29 cellular contexts compared by ENCODE assay signal in genomic region chr3:11543948-11544387, GRCh38.
DNase-seq lines count a peak whose midpoint lies in the region; ATAC-seq, FAIRE-seq and TF ChIP-seq lines count a peak whose summit lies in the region.
"Had no signal": no experiment of that assay in that cellular context is flagged by ENCODE, and none has a peak within 500 bp of the region (broad histone marks: within the 10 kb centered on the region; RNA-seq: fewer than 3 reads in every experiment).

No MANE protein-coding gene starts in this region.

- no peak overlapping the region for H3K4me2 ChIP-seq in H1 (ENCODE audit: insufficient read depth in 1 of 2, low read depth in 2 of 2, low read length in 2 of 2)
- H3K4me2 ChIP-seq in SK-N-SH, result no peak overlapping the region

- POLR2A ChIA-PET in H1 (lab: Charles Lee; ENCODE audit: partially characterized antibody) (no interaction called here), SK-N-SH (lab: Yijun Ruan, JAX) (no interaction called here)

- H3K4me1 ChIP-seq in cardiac muscle cell (ENCODE audit: low read depth), result peaks cover 21% of the 10 kb centered on the region
- peaks cover 0 to 4% (median 0%) of the 10 kb centered on the region in 4 experiments; a peak in 2 of 7 replicates for H3K4me1 ChIP-seq in H1 (replicated peaks in 1 of 4; ENCODE audit: control insufficient read depth in 3 of 4, insufficient read depth in 4 of 4, low read length in 3 of 4)
- peaks cover 42% of the 10 kb centered on the region for H3K4me1 ChIP-seq in vagina
- H3K4me1 ChIP-seq in SK-N-SH (ENCODE audit: control insufficient read depth in 1 of 2, insufficient read depth in 2 of 2, low read depth in 1 of 2, low read length in 1 of 2), result peaks cover 4 to 18% of the 10 kb centered on the region in 2 experiments; a peak in 2 of 4 replicates

- no peaks in the 10 kb centered on the region for H3K27me3 Mint-ChIP-seq in osteocyte (ENCODE audit: unreplicated experiment)
- H3K27me3 Mint-ChIP-seq: activated CD4-positive, alpha-beta T cell treated with anti-CD3 and anti-CD28 coated beads for 36 hours; activated naive CD8-positive, alpha-beta T cell treated with anti-CD3 and anti-CD28 coated beads for 36 hours; naive thymus-derived CD4-positive, alpha-beta T cell; stimulated activated memory B cell treated with anti-CD40 and anti-IgM and Interleukin-4, amounts not matched to agents 10 μg/mL and 1 μg/mL and 100 μg/mL, for 72 hours had no signal

- peaks cover 37% of the 10 kb centered on the region for H3K4me1 Mint-ChIP-seq in osteocyte (ENCODE audit: unreplicated experiment)
- H3K4me1 Mint-ChIP-seq: activated naive CD8-positive, alpha-beta T cell treated with anti-CD3 and anti-CD28 coated beads for 36 hours had no signal

- no peak overlapping the region for H2BK5ac ChIP-seq in H1 (ENCODE audit: low read depth, low read length)

- H3K79me1 ChIP-seq in H1 (ENCODE audit: low read depth, low read length), result no peaks in the 10 kb centered on the region

- no peak overlapping the region for H4K91ac ChIP-seq in H1 (replicated peaks; ENCODE audit: insufficient read length, low read length)

- no peak overlapping the region for H4K5ac ChIP-seq in H1 (ENCODE audit: insufficient read length, low read depth, low read length)

- H2AK5ac ChIP-seq in H1 (ENCODE audit: low read depth, low read length), result no peak overlapping the region

- peak overlapping the region; percentile 69 for H3K27ac ChIP-seq in cardiac muscle cell
- no peak overlapping the region for H3K27ac ChIP-seq in H1 (ENCODE audit: low read depth, low read length)
- H3K27ac ChIP-seq in vagina, result peak overlapping the region; percentile 80
- H3K27ac ChIP-seq in SK-N-SH (ENCODE audit: low read depth in 2 of 2, low read length in 1 of 2), result no peak overlapping the region
- H3K27ac ChIP-seq: dorsolateral prefrontal cortex had no signal

- H3F3A ChIP-seq in SK-N-SH (replicated peaks; ENCODE audit: insufficient read depth), result peaks cover 5% of the 10 kb centered on the region

- ATAC-seq in Right ventricle myocardium superior (ENCODE audit: poor library complexity) (no peak), GM18517 (IDR thresholded peaks at IDR 0.05; ENCODE audit: unreplicated experiment) (no peak)
- ATAC-seq: activated CD4-positive, alpha-beta T cell treated with anti-CD3 and anti-CD28 coated beads for 36 hours; activated CD8-positive, alpha-beta T cell treated with anti-CD3 and anti-CD28 coated beads, Interleukin-2, amount 10 ng/mL, durations not matched to agents 7 days and 5 days; SK-N-SH treated with all-trans-retinoic acid at 6 μM for 48 hours; stimulated activated memory B cell treated with anti-CD40 and anti-IgM and Interleukin-4, amounts not matched to agents 10 μg/mL and 1 μg/mL and 100 μg/mL, for 72 hours had no signal

- no peak for TF ChIP-seq CTCF in cardiac muscle cell (IDR thresholded peaks at IDR 0.05; ENCODE audit: low read depth, low read length)
- no peak for TF ChIP-seq CTCF in H1 (IDR thresholded peaks at IDR 0.05; ENCODE audit: control extremely low read depth in 1 of 3, insufficient read depth in 1 of 3, low read depth in 1 of 3, low read length in 3 of 3)
- TF ChIP-seq CTCF in osteocyte (IDR thresholded peaks at IDR 0.05), result no peak
- no peak for TF ChIP-seq CTCF in vagina (IDR thresholded peaks at IDR 0.05)
- no peak for TF ChIP-seq CTCF in SK-N-SH (IDR thresholded peaks at IDR 0.05)

- no peaks in the 10 kb centered on the region for H3K27me3 ChIP-seq in cardiac muscle cell
- H3K27me3 ChIP-seq in H1 (replicated peaks in 1 of 4; ENCODE audit: control insufficient read depth in 3 of 4, extremely low read depth in 1 of 4, insufficient read depth in 3 of 4, low read length in 3 of 4), result no peaks in the 10 kb centered on the region
- no peaks in the 10 kb centered on the region for H3K27me3 ChIP-seq in vagina
- no peaks in the 10 kb centered on the region for H3K27me3 ChIP-seq in SK-N-SH (ENCODE audit: insufficient read depth)
- H3K27me3 ChIP-seq: dorsolateral prefrontal cortex, gastroesophageal sphincter, MG63, ovary, spleen had no signal

- no peak overlapping the region for H2BK12ac ChIP-seq in H1 (ENCODE audit: low read depth, low read length)

- H3K4me3 Mint-ChIP-seq in osteocyte (ENCODE audit: unreplicated experiment), result no peak overlapping the region
- H3K4me3 Mint-ChIP-seq: activated CD4-positive, alpha-beta T cell treated with anti-CD3 and anti-CD28 coated beads for 36 hours; activated CD8-positive, alpha-beta T cell treated with anti-CD3 and anti-CD28 coated beads, Interleukin-2, amount 10 ng/mL, durations not matched to agents 7 days and 5 days; activated naive CD8-positive, alpha-beta T cell treated with anti-CD3 and anti-CD28 coated beads for 36 hours; H9; mesothelial cell of epicardium; naive thymus-derived CD4-positive, alpha-beta T cell; stimulated activated memory B cell treated with anti-CD40 and anti-IgM and Interleukin-4, amounts not matched to agents 10 μg/mL and 1 μg/mL and 100 μg/mL, for 72 hours had no signal

- no peaks in the 10 kb centered on the region for H4K20me1 ChIP-seq in H1 (replicated peaks in 1 of 2; ENCODE audit: control insufficient read depth in 1 of 2, insufficient read depth in 2 of 2, low read length in 2 of 2)
- H4K20me1 ChIP-seq in SK-N-SH (ENCODE audit: insufficient read depth), result no peaks in the 10 kb centered on the region

- H3K9me2 ChIP-seq in SK-N-SH, result no peaks in the 10 kb centered on the region

- no peak overlapping the region for H2BK120ac ChIP-seq in H1 (replicated peaks; ENCODE audit: low read depth, low read length)

- TF ChIP-seq EP300 in H1 (IDR thresholded peaks at IDR 0.05; ENCODE audit: borderline replicate concordance in 1 of 2, low read depth in 2 of 2, low read length in 2 of 2), result no peak
- TF ChIP-seq EP300 in SK-N-SH (IDR thresholded peaks at IDR 0.05; ENCODE audit: borderline replicate concordance in 1 of 2, low read depth in 1 of 2, low read length in 1 of 2), result no peak

- no peaks in the 10 kb centered on the region for H3K36me3 ChIP-seq in cardiac muscle cell
- H3K36me3 ChIP-seq in H1 (ENCODE audit: control insufficient read depth in 2 of 4, insufficient read depth in 4 of 4, low read length in 3 of 4), result no peaks in the 10 kb centered on the region
- no peaks in the 10 kb centered on the region for H3K36me3 ChIP-seq in vagina
- peaks cover 0 to 10% of the 10 kb centered on the region in 2 experiments for H3K36me3 ChIP-seq in SK-N-SH (replicated peaks in 1 of 2; ENCODE audit: control insufficient read depth in 1 of 2, insufficient read depth in 2 of 2, low read length in 1 of 2)
- H3K36me3 ChIP-seq: gastroesophageal sphincter, MG63, ovary, spleen had no signal

- no peak overlapping the region for H2BK20ac ChIP-seq in H1 (ENCODE audit: low read length)

- TF ChIP-seq RAD21 in H1 (IDR thresholded peaks at IDR 0.05 in 1 of 2, conservative IDR thresholded peaks at IDR 0.05 in 1 of 2; ENCODE audit: low read depth in 2 of 2, low read length in 2 of 2) (no peak), SK-N-SH (IDR thresholded peaks at IDR 0.05; ENCODE audit: low read length) (no peak)

- no peak overlapping the region for H2AFZ ChIP-seq in H1 (ENCODE audit: low read length)
- H2AFZ ChIP-seq in SK-N-SH (ENCODE audit: low read depth), result no peak overlapping the region

- H3K36me3 Mint-ChIP-seq in osteocyte (ENCODE audit: unreplicated experiment), result peaks cover 3% of the 10 kb centered on the region

- no peak overlapping the region for H3K4me3 ChIP-seq in cardiac muscle cell
- H3K4me3 ChIP-seq in H1 (ENCODE audit: extremely low read depth in 1 of 4, insufficient read depth in 2 of 4, low read depth in 3 of 4, low read length in 4 of 4), result no peak overlapping the region
- H3K4me3 ChIP-seq in vagina, result no peak overlapping the region
- no peak overlapping the region for H3K4me3 ChIP-seq in SK-N-SH (ENCODE audit: low read depth in 2 of 2, low read length in 1 of 2)
- H3K4me3 ChIP-seq: dorsolateral prefrontal cortex, gastroesophageal sphincter, K562, MG63, ovary, spleen had no signal

- H3K27ac Mint-ChIP-seq in osteocyte (ENCODE audit: unreplicated experiment), result peak overlapping the region; percentile 52
- H3K27ac Mint-ChIP-seq: activated CD4-positive, alpha-beta T cell treated with anti-CD3 and anti-CD28 coated beads for 36 hours; activated CD8-positive, alpha-beta T cell treated with anti-CD3 and anti-CD28 coated beads, Interleukin-2, amount 10 ng/mL, durations not matched to agents 7 days and 5 days; activated naive CD8-positive, alpha-beta T cell treated with anti-CD3 and anti-CD28 coated beads for 36 hours; stimulated activated memory B cell treated with anti-CD40 and anti-IgM and Interleukin-4, amounts not matched to agents 10 μg/mL and 1 μg/mL and 100 μg/mL, for 72 hours had no signal

- no peak overlapping the region for H3K14ac ChIP-seq in H1 (ENCODE audit: insufficient read length)

- no peak overlapping the region for H4K8ac ChIP-seq in H1 (ENCODE audit: extremely low read depth, insufficient read depth, low read length)

- H3K23me2 ChIP-seq in H1 (ENCODE audit: low read depth, low read length), result no peaks in the 10 kb centered on the region

- DNase-seq in cardiac muscle cell (ENCODE audit: low read depth in 1 of 2, low spot score in 1 of 2), result no peak
- DNase-seq in Right ventricle myocardium superior, result no peak
- DNase-seq in H1 (ENCODE audit: low read depth in 1 of 2, low spot score in 2 of 2), result no peak
- DNase-seq in osteocyte (ENCODE audit: extremely low spot score, unreplicated experiment), result no peak
- no peak for DNase-seq in vagina (ENCODE audit: extremely low spot score in 2 of 2)
- no peak for DNase-seq in SK-N-SH
- DNase-seq in HK-2 (ENCODE audit: unreplicated experiment), result no peak
- DNase-seq: activated CD4-positive, alpha-beta T cell treated with anti-CD3 and anti-CD28 coated beads for 36 hours; activated CD8-positive, alpha-beta T cell treated with anti-CD3 and anti-CD28 coated beads, Interleukin-2, amount 10 ng/mL, durations not matched to agents 7 days and 5 days; activated effector memory CD4-positive, alpha-beta T cell treated with Interleukin-2 at 50 U/mL for 16 hours; activated naive CD8-positive, alpha-beta T cell treated with anti-CD3 and anti-CD28 coated beads for 36 hours; activated T-cell treated with anti-CD3 and anti-CD28 coated beads for 4 hours; H9; MG63; naive thymus-derived CD4-positive, alpha-beta T cell; NCI-H1417; NCI-H2029 treated with DMSO at 0.1 percent for 48 hours; NCI-H2227 treated with DMSO at 0.1 percent for 48 hours; NCI-H748 treated with DMSO at 0.1 percent for 48 hours; stimulated activated CD4-positive, alpha-beta T cell treated with anti-CD3 and anti-CD28 coated beads, Interleukin-4, amount 100 ng/mL, for 1 hour had no signal

- WGBS in H1 (ENCODE audit: extremely low coverage in 1 of 2, insufficient coverage in 1 of 2, insufficient read length in 1 of 2, insufficient replicate concordance in 2 of 2, low coverage in 1 of 2, low lambda C conversion rate in 2 of 2, missing lambda C conversion rate in 1 of 2), 2 experiments, result 90% methylated on average over 5 of the region's 6 CpGs; no CpG with 5 or more reads in 1 of the 2 experiments
- 100% methylated on average over 2 of the region's 6 CpGs for WGBS in SK-N-SH (ENCODE audit: low lambda C conversion rate)

- CTCF ChIA-PET in H1 (lab: Charles Lee; ENCODE audit: partially characterized antibody) (no interaction called here), SK-N-SH (lab: Yijun Ruan, JAX) (no interaction called here)

- no peak overlapping the region for H3K4ac ChIP-seq in H1 (replicated peaks; ENCODE audit: insufficient read length, low read depth, low read length)

- peak overlapping the region; percentile 32; the same call in 1 of the 2 replicates for H3K18ac ChIP-seq in H1 (ENCODE audit: extremely low read depth, low read length)

- no peak for FAIRE-seq in H1 (lab: Jason Lieb, UNC)
- FAIRE-seq: K562 had no signal

- no peak overlapping the region for H3K9ac ChIP-seq in H1 (replicated peaks in 1 of 4; ENCODE audit: extremely low read depth in 1 of 4, low read depth in 3 of 4, low read length in 3 of 4)
- H3K9ac ChIP-seq in SK-N-SH, result no peak overlapping the region

- TF ChIP-seq POLR2A in H1 (IDR thresholded peaks at IDR 0.05; ENCODE audit: control extremely low read depth in 1 of 2, low read depth in 2 of 2, low read length in 2 of 2) (no peak), vagina (IDR thresholded peaks at IDR 0.05) (no peak)

- intact Hi-C loops in Right ventricle myocardium superior (cut with DNase I) (no loop called here), vagina (cut with DNase I) (no loop called here)

- H3K56ac ChIP-seq in H1 (replicated peaks; ENCODE audit: insufficient read length, low read depth, low read length), result no peak overlapping the region

- H3K9me3 Mint-ChIP-seq in osteocyte (ENCODE audit: unreplicated experiment), result no peaks in the 10 kb centered on the region
- H3K9me3 Mint-ChIP-seq: H9; mesothelial cell of epicardium; stimulated activated memory B cell treated with anti-CD40 and anti-IgM and Interleukin-4, amounts not matched to agents 10 μg/mL and 1 μg/mL and 100 μg/mL, for 72 hours had no signal

- H3K79me2 ChIP-seq in H1 (ENCODE audit: control insufficient read depth in 1 of 2, insufficient read depth in 2 of 2, low read length in 2 of 2) (no peaks in the 10 kb centered on the region), SK-N-SH (ENCODE audit: insufficient read depth) (peaks cover 4% of the 10 kb centered on the region; the same call in 1 of the 2 replicates)

- H3K23ac ChIP-seq in H1 (ENCODE audit: insufficient read length), result no peak overlapping the region

- no peak overlapping the region for H2BK15ac ChIP-seq in H1 (ENCODE audit: low read length)

- no peaks in the 10 kb centered on the region for H3K9me3 ChIP-seq in cardiac muscle cell (ENCODE audit: low read depth)
- no peaks in the 10 kb centered on the region for H3K9me3 ChIP-seq in H1 (ENCODE audit: insufficient read depth in 2 of 2, low read depth in 1 of 2, low read length in 1 of 2)
- H3K9me3 ChIP-seq in vagina, result no peaks in the 10 kb centered on the region
- H3K9me3 ChIP-seq in SK-N-SH, result no peaks in the 10 kb centered on the region
- H3K9me3 ChIP-seq: MG63, ovary, spleen had no signal

Comparison
In these comparisons a context has a peak if more than half of its experiments do, and no peak if none do; other contexts are left out.
1. H3K27ac ChIP-seq: peak in cardiac muscle cell (single experiment) and vagina (single experiment); none in H1 (single experiment) and SK-N-SH (0 of 2).